In genomic region chrX:31166832-31167231, GRCh38 we compare ENCODE assay signal across 26 cellular contexts.
"Had no signal": no experiment of that assay in that cellular context is flagged by ENCODE, and none has a peak within 500 bp of the region (broad histone marks: within the 10 kb centered on the region; RNA-seq: fewer than 3 reads in every experiment).

No MANE protein-coding gene starts in this region.

- H3K4me1 Mint-ChIP-seq: activated CD4-positive, alpha-beta T cell treated with anti-CD3 and anti-CD28 coated beads for 36 hours; activated CD4-positive, alpha-beta T cell treated with anti-CD3 and anti-CD28 coated beads, Interleukin-2, amount 10 ng/mL, durations not matched to agents 24 days and 14 days; activated CD8-positive, alpha-beta memory T cell treated with anti-CD3 and anti-CD28 coated beads, Interleukin-2, amount 10 ng/mL, durations not matched to agents 7 days and 5 days; activated naive CD4-positive, alpha-beta T cell treated with anti-CD3 and anti-CD28 coated beads, Interleukin-2, amount 10 ng/mL, durations not matched to agents 7 days and 5 days; activated naive CD8-positive, alpha-beta T cell treated with anti-CD3 and anti-CD28 coated beads, Interleukin-2, amount 10 ng/mL, durations not matched to agents 7 days and 5 days had no signal

- H3K27ac ChIP-seq: ascending aorta, colonic mucosa, epithelial cell of prostate, esophagus squamous epithelium, gastroesophageal sphincter had no signal

- H3K27ac Mint-ChIP-seq: activated CD4-positive, alpha-beta memory T cell treated with anti-CD3 and anti-CD28 coated beads for 36 hours; activated CD4-positive, alpha-beta T cell treated with anti-CD3 and anti-CD28 coated beads for 36 hours; activated CD4-positive, alpha-beta T cell treated with anti-CD3 and anti-CD28 coated beads, Interleukin-2, amount 10 ng/mL, durations not matched to agents 24 days and 14 days; activated CD8-positive, alpha-beta memory T cell treated with anti-CD3 and anti-CD28 coated beads, Interleukin-2, amount 10 ng/mL, durations not matched to agents 7 days and 5 days; activated CD8-positive, alpha-beta T cell treated with anti-CD3 and anti-CD28 coated beads, Interleukin-2, amount 10 ng/mL, durations not matched to agents 7 days and 5 days; activated naive CD4-positive, alpha-beta T cell treated with anti-CD3 and anti-CD28 coated beads, Interleukin-2, amount 10 ng/mL, durations not matched to agents 7 days and 5 days; activated naive CD4-positive, alpha-beta T cell treated with anti-CD3 and anti-CD28 coated beads, Interleukin-2, amount 50 U/mL, for 72 hours; activated naive CD8-positive, alpha-beta T cell treated with anti-CD3 and anti-CD28 coated beads, Interleukin-2, amount 10 ng/mL, durations not matched to agents 7 days and 5 days; activated T-cell treated with anti-CD3 and anti-CD28 coated beads, Interleukin-2, amount 50 U/mL, for 72 hours had no signal

- H3K4me3 Mint-ChIP-seq: activated CD4-positive, alpha-beta memory T cell treated with anti-CD3 and anti-CD28 coated beads for 36 hours; activated CD4-positive, alpha-beta T cell treated with anti-CD3 and anti-CD28 coated beads for 36 hours; activated CD4-positive, alpha-beta T cell treated with anti-CD3 and anti-CD28 coated beads, Interleukin-2, amount 10 ng/mL, durations not matched to agents 24 days and 14 days; activated CD8-positive, alpha-beta memory T cell treated with anti-CD3 and anti-CD28 coated beads, Interleukin-2, amount 10 ng/mL, durations not matched to agents 7 days and 5 days; activated CD8-positive, alpha-beta T cell treated with anti-CD3 and anti-CD28 coated beads, Interleukin-2, amount 10 ng/mL, durations not matched to agents 7 days and 5 days; activated naive CD4-positive, alpha-beta T cell treated with anti-CD3 and anti-CD28 coated beads, Interleukin-2, amount 10 ng/mL, durations not matched to agents 7 days and 5 days; activated naive CD8-positive, alpha-beta T cell treated with anti-CD3 and anti-CD28 coated beads, Interleukin-2, amount 10 ng/mL, durations not matched to agents 7 days and 5 days; activated T-cell treated with anti-CD3 and anti-CD28 coated beads, Interleukin-2, amount 50 U/mL, for 72 hours had no signal

- H3K27me3 Mint-ChIP-seq: activated CD8-positive, alpha-beta memory T cell treated with anti-CD3 and anti-CD28 coated beads, Interleukin-2, amount 10 ng/mL, durations not matched to agents 7 days and 5 days; activated naive CD4-positive, alpha-beta T cell treated with anti-CD3 and anti-CD28 coated beads, Interleukin-2, amount 10 ng/mL, durations not matched to agents 7 days and 5 days; activated naive CD8-positive, alpha-beta T cell treated with anti-CD3 and anti-CD28 coated beads, Interleukin-2, amount 10 ng/mL, durations not matched to agents 7 days and 5 days had no signal

- DNase-seq: activated CD4-positive, alpha-beta memory T cell treated with anti-CD3 and anti-CD28 coated beads for 36 hours; activated CD4-positive, alpha-beta T cell treated with anti-CD3 and anti-CD28 coated beads for 36 hours; activated CD4-positive, alpha-beta T cell treated with anti-CD3 and anti-CD28 coated beads, Interleukin-2, amount 10 ng/mL, durations not matched to agents 24 days and 14 days; activated CD4-positive, CD25-positive, alpha-beta regulatory T cell; activated CD4-positive, CD25-positive, alpha-beta regulatory T cell treated with anti-CD3 and anti-CD28 coated beads, Interleukin-2, amount 50 U/mL, for 72 hours; activated CD8-positive, alpha-beta memory T cell treated with anti-CD3 and anti-CD28 coated beads, Interleukin-2, amount 10 ng/mL, durations not matched to agents 7 days and 5 days; activated CD8-positive, alpha-beta memory T cell treated with anti-CD3 and anti-CD28 coated beads, Interleukin-2, amount 50 U/mL, for 4 hours; activated CD8-positive, alpha-beta T cell treated with anti-CD3 and anti-CD28 coated beads, Interleukin-2, amount 10 ng/mL, durations not matched to agents 7 days and 5 days; activated gamma-delta T cell; activated naive CD4-positive, alpha-beta T cell; activated naive CD4-positive, alpha-beta T cell treated with anti-CD3 and anti-CD28 coated beads, Interleukin-2, amount 10 ng/mL, durations not matched to agents 7 days and 5 days; activated naive CD8-positive, alpha-beta T cell treated with anti-CD3 and anti-CD28 coated beads, Interleukin-2, amount 10 ng/mL, durations not matched to agents 7 days and 5 days; activated T-cell treated with anti-CD3 and anti-CD28 coated beads, Interleukin-2, amount 50 U/mL, for 1 hour; activated T-cell treated with anti-CD3 and anti-CD28 coated beads, Interleukin-2, amount 50 U/mL, for 72 hours; caudate nucleus; colonic mucosa; effector CD8-positive, alpha-beta T cell; esophagus squamous epithelium; foreskin melanocyte; T-helper 2 cell had no signal

- H3K36me3 ChIP-seq: ascending aorta, colonic mucosa, esophagus squamous epithelium had no signal

- H3K4me3 ChIP-seq: ascending aorta, colonic mucosa, esophagus squamous epithelium, gastroesophageal sphincter had no signal

- H3K4me1 ChIP-seq: ascending aorta, colonic mucosa, esophagus squamous epithelium, gastroesophageal sphincter had no signal

- FAIRE-seq: endometrium, endothelial cell of umbilical vein had no signal

- H3K36me3 Mint-ChIP-seq: activated CD4-positive, alpha-beta memory T cell treated with anti-CD3 and anti-CD28 coated beads for 36 hours; activated CD8-positive, alpha-beta memory T cell treated with anti-CD3 and anti-CD28 coated beads, Interleukin-2, amount 10 ng/mL, durations not matched to agents 7 days and 5 days; activated naive CD4-positive, alpha-beta T cell treated with anti-CD3 and anti-CD28 coated beads, Interleukin-2, amount 10 ng/mL, durations not matched to agents 7 days and 5 days; activated naive CD4-positive, alpha-beta T cell treated with anti-CD3 and anti-CD28 coated beads, Interleukin-2, amount 50 U/mL, for 72 hours; activated naive CD8-positive, alpha-beta T cell treated with anti-CD3 and anti-CD28 coated beads, Interleukin-2, amount 10 ng/mL, durations not matched to agents 7 days and 5 days had no signal

- ATAC-seq: activated CD4-positive, alpha-beta T cell treated with anti-CD3 and anti-CD28 coated beads for 36 hours; activated CD8-positive, alpha-beta memory T cell treated with anti-CD3 and anti-CD28 coated beads, Interleukin-2, amount 10 ng/mL, durations not matched to agents 7 days and 5 days; activated CD8-positive, alpha-beta T cell treated with anti-CD3 and anti-CD28 coated beads, Interleukin-2, amount 10 ng/mL, durations not matched to agents 7 days and 5 days; activated naive CD4-positive, alpha-beta T cell treated with anti-CD3 and anti-CD28 coated beads, Interleukin-2, amount 50 U/mL, for 72 hours; activated T-cell treated with anti-CD3 and anti-CD28 coated beads, Interleukin-2, amount 50 U/mL, for 72 hours; gastroesophageal sphincter had no signal

- H3K27me3 ChIP-seq: ascending aorta, colonic mucosa, esophagus squamous epithelium, gastroesophageal sphincter had no signal

- H3K9me3 Mint-ChIP-seq: activated naive CD4-positive, alpha-beta T cell treated with anti-CD3 and anti-CD28 coated beads, Interleukin-2, amount 10 ng/mL, durations not matched to agents 7 days and 5 days; activated naive CD8-positive, alpha-beta T cell treated with anti-CD3 and anti-CD28 coated beads, Interleukin-2, amount 10 ng/mL, durations not matched to agents 7 days and 5 days had no signal

- H3K9me3 ChIP-seq: ascending aorta, colonic mucosa, esophagus squamous epithelium, gastroesophageal sphincter had no signal
